ENCODE assay signal across 11 cellular contexts in genomic region chr17:78170692-78171590, GRCh38. TPM values are rescaled to one million over a fixed set of nuclear protein-coding genes. Genes with fewer than 3 reads are reported as not detected.
DNase-seq lines count a peak whose midpoint lies in the region; ATAC-seq, FAIRE-seq and TF ChIP-seq lines count a peak whose summit lies in the region.
"Had no signal": no experiment of that assay in that cellular context is flagged by ENCODE, and none has a peak within 500 bp of the region (broad histone marks: within the 10 kb centered on the region; RNA-seq: fewer than 3 reads in every experiment).

No MANE protein-coding gene starts in this region.

- in situ Hi-C loops in GM12878 (cut with MboI) = loop anchor here (25.0 kb wide), 1 partner anchor 1909 kb away; the partner anchor contains the start of gene UBALD2

- no peak overlapping the region for H3K27ac Mint-ChIP-seq in progenitor cell of endocrine pancreas

- no peak for FAIRE-seq in GM12878 (lab: Jason Lieb, UNC)

- SMC1A ChIA-PET in GM12878 (lab: Charles Lee; ENCODE audit: uncharacterized antibody, unreplicated experiment) = interaction anchor here (0.8 to 2.6 kb wide), 10 partner anchors 10 to 45 kb away, joined by 3 to 11 read pairs (median 5); partner anchors contain the start of gene TMC8

- no peak for TF ChIP-seq RAD21 in Ishikawa (IDR thresholded peaks at IDR 0.05; ENCODE audit: low read depth)
- TF ChIP-seq RAD21 in GM12878 (IDR thresholded peaks at IDR 0.05; ENCODE audit: insufficient read depth, low read depth, low read length) = no peak

- peak overlapping the region; percentile 17; the same call in 1 of the 2 replicates for H3K4me2 ChIP-seq in DND-41 (ENCODE audit: insufficient read depth, low read length)
- peak overlapping the region; percentile 96 for H3K4me2 ChIP-seq in GM12878 (ENCODE audit: control insufficient read depth, insufficient read depth)
- H3K4me2 ChIP-seq in hepatocyte = no peak overlapping the region

- H2AFZ ChIP-seq in DND-41 (ENCODE audit: low read depth, low read length) (no peak overlapping the region), GM12878 (ENCODE audit: control insufficient read depth, low read depth, low read length) (no peak overlapping the region), hepatocyte (no peak overlapping the region)

- no peaks in the 10 kb centered on the region for H3K9me3 ChIP-seq in DND-41 (ENCODE audit: insufficient read depth, low read length, severe bottlenecking)
- no peaks in the 10 kb centered on the region for H3K9me3 ChIP-seq in GM12878 (replicated peaks; ENCODE audit: control insufficient read depth, insufficient read depth, low read length)
- no peaks in the 10 kb centered on the region for H3K9me3 ChIP-seq in hepatocyte (ENCODE audit: low read depth)
- H3K9me3 ChIP-seq: adrenal gland had no signal

- TSS peak; percentile 43 for BruUV-seq in GM12878 (replicated peaks; lab: Mats Ljungman, UMichigan)

- no peak overlapping the region for H3K27ac ChIP-seq in DND-41 (ENCODE audit: low read length)
- H3K27ac ChIP-seq in GM12878 (ENCODE audit: control insufficient read depth, insufficient read depth) = peak overlapping the region; percentile 86
- H3K27ac ChIP-seq in hepatocyte = no peak overlapping the region

- TF ChIP-seq EP300 in Ishikawa (IDR thresholded peaks at IDR 0.05; ENCODE audit: borderline replicate concordance) (no peak), GM12878 (IDR thresholded peaks at IDR 0.05; ENCODE audit: borderline replicate concordance in 1 of 2, control insufficient read depth in 1 of 2, low read depth in 2 of 2, low read length in 2 of 2) (no peak)

- CTCF ChIA-PET in GM12878 (lab: Yijun Ruan, JAX) = interaction anchor here (1.0 to 9.0 kb wide), 3 partner anchors 35 to 81 kb away, joined by 3 to 132 read pairs (median 100); partner anchors contain the start of genes TMC6 and TMC8

- H3K4me1 Mint-ChIP-seq in progenitor cell of endocrine pancreas (ENCODE audit: low read depth) = no peaks in the 10 kb centered on the region

- DNase-seq in DND-41 (no peak), GM12878 (ENCODE audit: low read depth, low spot score) (no peak), progenitor cell of endocrine pancreas (ENCODE audit: low spot score, unreplicated experiment) (no peak), hepatocyte (ENCODE audit: low spot score) (no peak), mesenteric fat pad (ENCODE audit: low spot score) (no peak)
- DNase-seq: adrenal gland, HCEC 1CT, NCI-H524 treated with DMSO at 0.1 percent for 48 hours had no signal

- 44% methylated on average over 31 of the region's 31 CpGs for WGBS in GM12878 (ENCODE audit: insufficient coverage, insufficient replicate concordance, low lambda C conversion rate, missing lambda C conversion rate)
- WGBS in hepatocyte (ENCODE audit: low lambda C conversion rate, missing lambda C conversion rate) = 90% methylated on average over 31 of the region's 31 CpGs

- peak; percentile 3 for TF ChIP-seq POLR2A in GM12878 (IDR thresholded peaks at IDR 0.05; ENCODE audit: low read depth, low read length)

- ATAC-seq in DND-41 (ENCODE audit: insufficient read depth, low read depth) (no peak), GM12878 (no peak), esophagus mucosa (no peak)

- no peaks in the 10 kb centered on the region for H3K27me3 Mint-ChIP-seq in progenitor cell of endocrine pancreas

- intact Hi-C loops in GM12878 (cut with micrococcal nuclease; ENCODE audit: unreplicated experiment) = no loop called here

- H3K36me3 Mint-ChIP-seq in progenitor cell of endocrine pancreas (ENCODE audit: insufficient read depth) = peaks cover 5% of the 10 kb centered on the region

- no peaks in the 10 kb centered on the region for H3K9me2 ChIP-seq in hepatocyte (replicated peaks; ENCODE audit: insufficient read depth)

- H3K4me3 ChIP-seq in DND-41 (ENCODE audit: low read depth in 1 of 2, low read length in 2 of 2) (no peak overlapping the region), GM12878 (peak overlapping the region; percentile 70), hepatocyte (no peak overlapping the region)
- H3K4me3 ChIP-seq: adrenal gland had no signal

- no peak for TF ChIP-seq CTCF in DND-41 (IDR thresholded peaks at IDR 0.05; ENCODE audit: borderline replicate concordance, extremely low read depth, low read length, poor library complexity, severe bottlenecking)
- no peak for TF ChIP-seq CTCF in GM12878 (IDR thresholded peaks at IDR 0.05 in 2 of 3, conservative IDR thresholded peaks at IDR 0.05 in 1 of 3; ENCODE audit: control insufficient read depth in 2 of 3, extremely low read depth in 1 of 3, insufficient read depth in 1 of 3, low read depth in 3 of 3, low read length in 3 of 3)
- no peak for TF ChIP-seq CTCF in progenitor cell of endocrine pancreas (IDR thresholded peaks at IDR 0.05; ENCODE audit: unreplicated experiment)
- TF ChIP-seq CTCF in hepatocyte (IDR thresholded peaks at IDR 0.05; ENCODE audit: poor library complexity) = no peak

- H3K79me2 ChIP-seq in DND-41 (ENCODE audit: insufficient read depth, low read length) (peaks cover 14% of the 10 kb centered on the region), GM12878 (ENCODE audit: control insufficient read depth, insufficient read depth, low read length) (peaks cover 59% of the 10 kb centered on the region), hepatocyte (peaks cover 16% of the 10 kb centered on the region)

- H3K9me3 Mint-ChIP-seq in progenitor cell of endocrine pancreas (ENCODE audit: low read depth) = no peaks in the 10 kb centered on the region

- POLR2A ChIA-PET in GM12878 (lab: Charles Lee) = interaction anchor here (0.6 to 8.7 kb wide), 10 partner anchors 12 to 1980 kb away, joined by 3 to 85 read pairs (median 8); partner anchors contain the start of genes TMC6 and TMC8

- H3K27me3 ChIP-seq in DND-41 (ENCODE audit: insufficient read depth, low read length, poor library complexity) (no peaks in the 10 kb centered on the region), GM12878 (replicated peaks in 1 of 2; ENCODE audit: control insufficient read depth in 2 of 2, insufficient read depth in 2 of 2, low read length in 1 of 2) (no peaks in the 10 kb centered on the region), hepatocyte (no peaks in the 10 kb centered on the region)
- H3K27me3 ChIP-seq: adrenal gland had no signal

- H3K4me3 Mint-ChIP-seq in progenitor cell of endocrine pancreas (ENCODE audit: low read depth) = peak overlapping the region; percentile 45

- H4K20me1 ChIP-seq in DND-41 (ENCODE audit: insufficient read depth, low read length) (peaks cover 45% of the 10 kb centered on the region), GM12878 (ENCODE audit: control insufficient read depth, insufficient read depth) (no peaks in the 10 kb centered on the region; the same call in 1 of the 2 replicates), hepatocyte (ENCODE audit: insufficient read depth, poor library complexity, severe bottlenecking) (no peaks in the 10 kb centered on the region)

- H3K9ac ChIP-seq in DND-41 (ENCODE audit: low read depth, low read length) (no peak overlapping the region), GM12878 (ENCODE audit: control insufficient read depth, insufficient read depth, low read length) (peak overlapping the region; percentile 62)

- H3K36me3 ChIP-seq in DND-41 (ENCODE audit: insufficient read depth, low read length) (peaks cover 51% of the 10 kb centered on the region), GM12878 (ENCODE audit: control insufficient read depth in 2 of 2, insufficient read depth in 2 of 2, low read length in 1 of 2) (peaks cover 0 to 26% of the 10 kb centered on the region in 2 experiments; a peak in 3 of 4 replicates), hepatocyte (replicated peaks; ENCODE audit: insufficient read depth, low read depth) (no peaks in the 10 kb centered on the region)

- peaks cover 38% of the 10 kb centered on the region for H3K4me1 ChIP-seq in DND-41 (ENCODE audit: insufficient read depth, low read length)
- H3K4me1 ChIP-seq in GM12878 (ENCODE audit: control insufficient read depth, insufficient read depth, low read length) = peaks cover 53% of the 10 kb centered on the region
- peaks cover 20% of the 10 kb centered on the region for H3K4me1 ChIP-seq in hepatocyte (ENCODE audit: insufficient read depth)

- RAD21 ChIA-PET in GM12878 (lab: Charles Lee; ENCODE audit: unreplicated experiment) = interaction anchor here (1.0 to 8.6 kb wide), 6 partner anchors 19 to 80 kb away, joined by 3 to 83 read pairs (median 5); no protein-coding TSS in a partner anchor

RNA-seq across cellular contexts. Expression of gene SYNGR2, which starts 2.6 kb away (rescaled TPM):
- 161 and 167 TPM in 2 replicates for total RNA-seq in GM12878 (2013; cell fraction: nucleolus; rRNA removed)
- total RNA-seq in GM12878 (2014; rRNA removed) (189 and 212 TPM in 2 replicates), GM12878 (2014; rRNA removed; fragmentation: Illumina TruSeq; extraction: Trizol) (112 and 126 TPM in 2 replicates), GM12878 (2021) (291 and 310 TPM in 2 replicates), progenitor cell of endocrine pancreas (50.5 and 51.5 TPM in 2 replicates), esophagus mucosa (73.0 TPM), hepatocyte (48.3 and 72.5 TPM in 2 replicates), mesenteric fat pad (93.5 TPM)
- polyA plus RNA-seq in GM12878 (2011; ENCODE audit: low read depth) = 105 TPM
- polyA plus RNA-seq in GM12878 (2011; rRNA removed) (134 and 329 TPM in 2 replicates), GM12878 (2014; fragmentation: Illumina TruSeq; extraction: Trizol) (69.3 and 212 TPM in 2 replicates), GM12878 (2014; fragmentation: Nextera tagmentation; extraction: Ambion mirVana) (10 to 100 TPM in 1 of 2 experiments, 1 to 10 TPM in 1; 4.4 to 28.8 TPM), GM12878 (2014; rRNA removed) (310 and 312 TPM in 2 replicates), GM12878 (2016; fragmentation: Nextera tagmentation; extraction: Ambion mirVana) (100 to 1,000 TPM; 491 to 529 TPM), hepatocyte (160 and 191 TPM in 2 replicates)
- 630 and 860 TPM in 2 replicates for polyA plus RNA-seq in GM12878 (2011; cell fraction: cytosol; rRNA removed)
- 304 and 332 TPM in 2 replicates for polyA plus RNA-seq in GM12878 (2011; cell fraction: nucleus; rRNA removed)
- 386 and 393 TPM in 2 replicates for polyA plus RNA-seq in GM12878 (2012)
- 329 and 477 TPM in 2 replicates for polyA minus RNA-seq in GM12878 (2011; rRNA and poly(A)+ RNA removed)
- polyA minus RNA-seq in GM12878 (2011; cell fraction: cytosol; rRNA and poly(A)+ RNA removed) = 131 and 150 TPM in 2 replicates
- 60.8 and 82.3 TPM in 2 replicates for polyA minus RNA-seq in GM12878 (2011; cell fraction: nucleus; rRNA and poly(A)+ RNA removed)

RNA-seq across cellular contexts. Expression of gene TK1, which starts 15.9 kb away (rescaled TPM):
- 11.3 and 13.8 TPM in 2 replicates for total RNA-seq in GM12878 (2013; cell fraction: nucleolus; rRNA removed)
- total RNA-seq in GM12878 (2014; rRNA removed) = 93.2 and 102 TPM in 2 replicates
- 49.9 and 53.4 TPM in 2 replicates for total RNA-seq in GM12878 (2014; rRNA removed; fragmentation: Illumina TruSeq; extraction: Trizol)
- total RNA-seq in GM12878 (2021) = 89.7 and 96.3 TPM in 2 replicates
- polyA plus RNA-seq in GM12878 (2011; ENCODE audit: low read depth) = 34.9 TPM
- polyA plus RNA-seq in GM12878 (2011; rRNA removed) = 32.6 and 62.7 TPM in 2 replicates
- 161 and 278 TPM in 2 replicates for polyA plus RNA-seq in GM12878 (2011; cell fraction: cytosol; rRNA removed)
- 136 and 156 TPM in 2 replicates for polyA plus RNA-seq in GM12878 (2011; cell fraction: nucleus; rRNA removed)
- polyA plus RNA-seq in GM12878 (2012) = 62.9 and 70.7 TPM in 2 replicates
- 27.4 and 55.2 TPM in 2 replicates for polyA plus RNA-seq in GM12878 (2014; fragmentation: Illumina TruSeq; extraction: Trizol)
- polyA plus RNA-seq in GM12878 (2014; fragmentation: Nextera tagmentation; extraction: Ambion mirVana) = 10 to 100 TPM in 1 of 2 experiments, 1 to 10 TPM in 1; 4.6 to 13.0 TPM
- polyA plus RNA-seq in GM12878 (2014; rRNA removed) = 127 and 128 TPM in 2 replicates
- 100 to 1,000 TPM; 168 to 175 TPM for polyA plus RNA-seq in GM12878 (2016; fragmentation: Nextera tagmentation; extraction: Ambion mirVana)
- polyA minus RNA-seq in GM12878 (2011; rRNA and poly(A)+ RNA removed) = 92.8 and 202 TPM in 2 replicates
- polyA minus RNA-seq in GM12878 (2011; cell fraction: cytosol; rRNA and poly(A)+ RNA removed) = 47.4 and 52.8 TPM in 2 replicates
- polyA minus RNA-seq in GM12878 (2011; cell fraction: nucleus; rRNA and poly(A)+ RNA removed) = 23.5 and 34.4 TPM in 2 replicates
- total RNA-seq in progenitor cell of endocrine pancreas = 27.9 and 29.1 TPM in 2 replicates
- total RNA-seq in esophagus mucosa = 33.3 TPM
- 8.3 and 13.8 TPM in 2 replicates for total RNA-seq in hepatocyte
- polyA plus RNA-seq in hepatocyte = 29.9 and 31.9 TPM in 2 replicates
- 1.1 TPM for total RNA-seq in mesenteric fat pad

RNA-seq across cellular contexts. Expression of gene AFMID, which starts 16.2 kb away (rescaled TPM):
- 58.4 and 68.9 TPM in 2 replicates for total RNA-seq in GM12878 (2013; cell fraction: nucleolus; rRNA removed)
- 60.7 and 79.9 TPM in 2 replicates for total RNA-seq in GM12878 (2014; rRNA removed)
- 51.9 and 54.3 TPM in 2 replicates for total RNA-seq in GM12878 (2014; rRNA removed; fragmentation: Illumina TruSeq; extraction: Trizol)
- total RNA-seq in GM12878 (2021) = 45.8 and 47.0 TPM in 2 replicates
- polyA plus RNA-seq in GM12878 (2011; ENCODE audit: low read depth) = 95.9 TPM
- polyA plus RNA-seq in GM12878 (2011; rRNA removed) = 46.3 and 58.9 TPM in 2 replicates
- 72.4 and 108 TPM in 2 replicates for polyA plus RNA-seq in GM12878 (2011; cell fraction: cytosol; rRNA removed)
- polyA plus RNA-seq in GM12878 (2011; cell fraction: nucleus; rRNA removed) = 100 and 117 TPM in 2 replicates
- polyA plus RNA-seq in GM12878 (2012) = 54.5 and 55.0 TPM in 2 replicates
- 70.8 and 77.9 TPM in 2 replicates for polyA plus RNA-seq in GM12878 (2014; fragmentation: Illumina TruSeq; extraction: Trizol)
- 10 to 100 TPM; 50.3 to 98.8 TPM for polyA plus RNA-seq in GM12878 (2014; fragmentation: Nextera tagmentation; extraction: Ambion mirVana)
- 51.2 and 68.7 TPM in 2 replicates for polyA plus RNA-seq in GM12878 (2014; rRNA removed)
- 10 to 100 TPM; 36.1 to 41.3 TPM for polyA plus RNA-seq in GM12878 (2016; fragmentation: Nextera tagmentation; extraction: Ambion mirVana)
- 66.9 and 116 TPM in 2 replicates for polyA minus RNA-seq in GM12878 (2011; rRNA and poly(A)+ RNA removed)
- polyA minus RNA-seq in GM12878 (2011; cell fraction: cytosol; rRNA and poly(A)+ RNA removed) = 25.5 and 26.8 TPM in 2 replicates
- 18.5 and 31.9 TPM in 2 replicates for polyA minus RNA-seq in GM12878 (2011; cell fraction: nucleus; rRNA and poly(A)+ RNA removed)
- 26.5 and 27.9 TPM in 2 replicates for total RNA-seq in progenitor cell of endocrine pancreas
- total RNA-seq in esophagus mucosa = 19.2 TPM
- 61.2 and 86.2 TPM in 2 replicates for total RNA-seq in hepatocyte
- 26.6 and 26.7 TPM in 2 replicates for polyA plus RNA-seq in hepatocyte
- 19.7 TPM for total RNA-seq in mesenteric fat pad

RNA-seq across cellular contexts. Expression of gene C17orf99, which starts 24.8 kb away (rescaled TPM):
- 3.6 and 5.5 TPM in 2 replicates for total RNA-seq in GM12878 (2013; cell fraction: nucleolus; rRNA removed)
- total RNA-seq in GM12878 (2014; rRNA removed) = 2.1 and 5.9 TPM in 2 replicates
- total RNA-seq in GM12878 (2014; rRNA removed; fragmentation: Illumina TruSeq; extraction: Trizol) = 1.6 and 1.9 TPM in 2 replicates
- 3.1 and 4.4 TPM in 2 replicates for total RNA-seq in GM12878 (2021)
- 1.5 TPM for polyA plus RNA-seq in GM12878 (2011; ENCODE audit: low read depth)
- 2.2 and 3.5 TPM in 2 replicates for polyA plus RNA-seq in GM12878 (2011; rRNA removed)
- 4.1 and 4.5 TPM in 2 replicates for polyA plus RNA-seq in GM12878 (2011; cell fraction: cytosol; rRNA removed)
- 5.0 and 11.8 TPM in 2 replicates for polyA plus RNA-seq in GM12878 (2011; cell fraction: nucleus; rRNA removed)
- polyA plus RNA-seq in GM12878 (2012) = 3.6 and 6.7 TPM in 2 replicates
- 0.22 and 1.4 TPM in 2 replicates for polyA plus RNA-seq in GM12878 (2014; fragmentation: Illumina TruSeq; extraction: Trizol)
- under 1 TPM; 0.20 to 0.48 TPM for polyA plus RNA-seq in GM12878 (2014; fragmentation: Nextera tagmentation; extraction: Ambion mirVana)
- polyA plus RNA-seq in GM12878 (2014; rRNA removed) = 4.8 and 5.6 TPM in 2 replicates
- polyA plus RNA-seq in GM12878 (2016; fragmentation: Nextera tagmentation; extraction: Ambion mirVana) = 1 to 10 TPM; 3.0 to 4.5 TPM
- polyA minus RNA-seq in GM12878 (2011; rRNA and poly(A)+ RNA removed) = 2.9 and 5.1 TPM in 2 replicates
- 2.7 TPM in 1 of 2 replicates, not detected in the other for polyA minus RNA-seq in GM12878 (2011; cell fraction: cytosol; rRNA and poly(A)+ RNA removed)
- 0.36 and 4.7 TPM in 2 replicates for polyA minus RNA-seq in GM12878 (2011; cell fraction: nucleus; rRNA and poly(A)+ RNA removed)
- total RNA-seq in progenitor cell of endocrine pancreas = not detected in 2 replicates
- 0.44 TPM for total RNA-seq in esophagus mucosa
- 0.32 and 0.33 TPM in 2 replicates for total RNA-seq in hepatocyte
- 0.62 and 0.77 TPM in 2 replicates for polyA plus RNA-seq in hepatocyte
- not detected for total RNA-seq in mesenteric fat pad
- total RNA-seq: adrenal gland, posterior vena cava had no signal
- polyA plus RNA-seq: adrenal gland had no signal

RNA-seq across cellular contexts. Expression of gene TMC8, which starts 40.4 kb away (rescaled TPM):
- total RNA-seq in GM12878 (2013; cell fraction: nucleolus; rRNA removed) = 310 and 316 TPM in 2 replicates
- total RNA-seq in GM12878 (2014; rRNA removed) (40.9 and 41.9 TPM in 2 replicates), GM12878 (2014; rRNA removed; fragmentation: Illumina TruSeq; extraction: Trizol) (22.2 and 25.4 TPM in 2 replicates), GM12878 (2021) (120 and 128 TPM in 2 replicates), progenitor cell of endocrine pancreas (0.12 and 0.58 TPM in 2 replicates), esophagus mucosa (2.0 TPM), hepatocyte (0.07 and 0.16 TPM in 2 replicates), mesenteric fat pad (8.4 TPM)
- polyA plus RNA-seq in GM12878 (2011; ENCODE audit: low read depth) = 110 TPM
- polyA plus RNA-seq in GM12878 (2011; rRNA removed) (19.5 and 36.5 TPM in 2 replicates), GM12878 (2014; fragmentation: Illumina TruSeq; extraction: Trizol) (16.7 and 45.9 TPM in 2 replicates), GM12878 (2014; fragmentation: Nextera tagmentation; extraction: Ambion mirVana) (1 to 10 TPM; 2.7 to 8.4 TPM), GM12878 (2014; rRNA removed) (118 and 129 TPM in 2 replicates), GM12878 (2016; fragmentation: Nextera tagmentation; extraction: Ambion mirVana) (10 to 100 TPM; 38.2 to 48.1 TPM), hepatocyte (1.2 and 3.3 TPM in 2 replicates)
- 62.8 and 67.7 TPM in 2 replicates for polyA plus RNA-seq in GM12878 (2011; cell fraction: cytosol; rRNA removed)
- polyA plus RNA-seq in GM12878 (2011; cell fraction: nucleus; rRNA removed) = 353 and 365 TPM in 2 replicates
- 116 and 163 TPM in 2 replicates for polyA plus RNA-seq in GM12878 (2012)
- polyA minus RNA-seq in GM12878 (2011; rRNA and poly(A)+ RNA removed) = 87.9 and 94.3 TPM in 2 replicates
- 17.8 and 22.5 TPM in 2 replicates for polyA minus RNA-seq in GM12878 (2011; cell fraction: cytosol; rRNA and poly(A)+ RNA removed)
- 96.8 and 128 TPM in 2 replicates for polyA minus RNA-seq in GM12878 (2011; cell fraction: nucleus; rRNA and poly(A)+ RNA removed)
